In genomic region chr7:98795741-98796493, GRCh38 we compare ENCODE assay signal across 9 cellular contexts.
DNase-seq lines count a peak whose midpoint lies in the region; ATAC-seq and TF ChIP-seq lines count a peak whose summit lies in the region.
"Had no signal": no experiment of that assay in that cellular context is flagged by ENCODE, and none has a peak within 500 bp of the region (broad histone marks: within the 10 kb centered on the region; RNA-seq: fewer than 3 reads in every experiment).

No MANE protein-coding gene starts in this region.

- H3K27me3 ChIP-seq in effector memory CD4-positive, alpha-beta T cell (replicated peaks; ENCODE audit: control insufficient read depth, insufficient read depth, low read length, poor library complexity, severe bottlenecking) = no peaks in the 10 kb centered on the region

- peak overlapping the region; percentile 26 to 27 for H3K27ac ChIP-seq in coronary artery
- no peak overlapping the region for H3K27ac ChIP-seq in effector memory CD4-positive, alpha-beta T cell (ENCODE audit: insufficient read depth, low read length, poor library complexity, severe bottlenecking)

- DNase-seq in coronary artery (ENCODE audit: low spot score) (no peak), left cardiac atrium (no peak), SHP77 treated with DMSO at 0.1 percent for 48 hours (lab: John Stamatoyannopoulos, UW) (no peak), NCI-H2227 (lab: John Stamatoyannopoulos, UW; ENCODE audit: unreplicated experiment) (no peak)
- DNase-seq in effector memory CD4-positive, alpha-beta T cell = no peak
- DNase-seq: left ventricle myocardium superior had no signal

- TF ChIP-seq CTCF in coronary artery (IDR thresholded peaks at IDR 0.05) = no peak

- H3K36me3 ChIP-seq in effector memory CD4-positive, alpha-beta T cell (ENCODE audit: control insufficient read depth, insufficient read depth, low read length) = no peaks in the 10 kb centered on the region

- intact Hi-C loops in left cardiac atrium (cut with DNase I) = no loop called here

- ATAC-seq in GM18867 (IDR thresholded peaks at IDR 0.05; ENCODE audit: unreplicated experiment) (peak; percentile 85), GM21526 (IDR thresholded peaks at IDR 0.05; ENCODE audit: low FRiP score, unreplicated experiment) (peak; percentile 86), HG03139 (IDR thresholded peaks at IDR 0.05; ENCODE audit: unreplicated experiment) (peak; percentile 84), left cardiac atrium (no peak)
- ATAC-seq: left ventricle myocardium superior had no signal

- H3K4me1 ChIP-seq in effector memory CD4-positive, alpha-beta T cell (ENCODE audit: control insufficient read depth, insufficient read depth, low read length, poor library complexity, severe bottlenecking) = no peaks in the 10 kb centered on the region

- no peak overlapping the region for H3K4me3 ChIP-seq in coronary artery
- no peak overlapping the region for H3K4me3 ChIP-seq in effector memory CD4-positive, alpha-beta T cell (ENCODE audit: insufficient read depth, low read depth, low read length, poor library complexity, severe bottlenecking)

- H3K9me3 ChIP-seq in effector memory CD4-positive, alpha-beta T cell (ENCODE audit: control insufficient read depth, low read length) = no peaks in the 10 kb centered on the region

Comparison
In these comparisons a context has a peak if more than half of its experiments do, and no peak if none do; other contexts are left out.
1. ATAC-seq: peak in GM18867 (single experiment), GM21526 (single experiment) and HG03139 (single experiment); none in left cardiac atrium (0 of 2).